19 cellular contexts compared by ENCODE assay signal in the genomic region with DNA sequence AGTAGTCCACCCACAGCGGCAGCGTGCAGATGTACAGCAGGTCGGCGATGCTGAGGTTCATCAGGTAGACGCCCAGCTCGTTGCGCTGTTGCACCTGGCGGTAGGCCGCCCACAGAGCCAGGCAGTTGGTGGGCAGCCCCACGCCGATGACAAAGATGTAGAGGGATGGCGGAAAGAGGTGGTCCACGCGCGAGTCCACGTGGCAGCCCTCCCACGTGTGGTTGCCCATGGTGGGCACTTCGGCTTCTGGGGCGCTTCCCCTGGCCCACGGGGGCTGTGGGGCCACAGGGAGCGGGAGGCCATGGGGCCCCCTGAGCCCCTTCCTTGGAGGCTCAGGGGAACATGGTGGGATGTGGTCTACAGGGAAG. TPM values are rescaled to one million over a fixed set of nuclear protein-coding genes. Genes with fewer than 3 reads are reported as not detected.
"Had no signal": no experiment of that assay in that cellular context is flagged by ENCODE, and none has a peak within 500 bp of the region (broad histone marks: within the 10 kb centered on the region; RNA-seq: fewer than 3 reads in every experiment).

No MANE protein-coding gene starts in this region.

- H3K27ac ChIP-seq: brain microvascular endothelial cell, PC-9, SJCRH30, SK-N-MC had no signal

- H3K4me1 ChIP-seq: SJCRH30 had no signal

- H3K9me3 ChIP-seq: MG63, SJCRH30 had no signal

- H3K36me3 ChIP-seq: brain microvascular endothelial cell, MG63, SJCRH30 had no signal

- FAIRE-seq: TTC549 had no signal

- H3K4me3 ChIP-seq: MG63, PC-9, SJCRH30, SK-N-MC had no signal

- DNase-seq: amniotic stem cell, aorta, brain microvascular endothelial cell, KG1, MG63, NCI-H1048, NCI-H1105 treated with DMSO at 0.1 percent for 48 hours, NCI-H1436, NCI-H1694, NCI-H2081 treated with DMSO at 0.1 percent for 48 hours, NCI-H524 treated with DMSO at 0.1 percent for 48 hours had no signal

- H3K27me3 ChIP-seq: brain microvascular endothelial cell, MG63, SJCRH30 had no signal

- H3K4me2 ChIP-seq: PC-9 had no signal

RNA-seq across cellular contexts. Expression of a gene that starts 10.4 kb away (rescaled TPM):
- total RNA-seq: activated CD4-positive, alpha-beta T cell treated with anti-CD3 and anti-CD28 coated beads, Interleukin-2, amount 10 ng/mL, durations not matched to agents 24 days and 14 days; activated CD8-positive, alpha-beta memory T cell treated with anti-CD3 and anti-CD28 coated beads for 36 hours; activated CD8-positive, alpha-beta T cell treated with anti-CD3 and anti-CD28 coated beads for 36 hours; activated naive CD8-positive, alpha-beta T cell treated with anti-CD3 and anti-CD28 coated beads for 36 hours; PC-9 had no signal
